ENCODE assay signal across 9 cellular contexts in the genomic region with DNA sequence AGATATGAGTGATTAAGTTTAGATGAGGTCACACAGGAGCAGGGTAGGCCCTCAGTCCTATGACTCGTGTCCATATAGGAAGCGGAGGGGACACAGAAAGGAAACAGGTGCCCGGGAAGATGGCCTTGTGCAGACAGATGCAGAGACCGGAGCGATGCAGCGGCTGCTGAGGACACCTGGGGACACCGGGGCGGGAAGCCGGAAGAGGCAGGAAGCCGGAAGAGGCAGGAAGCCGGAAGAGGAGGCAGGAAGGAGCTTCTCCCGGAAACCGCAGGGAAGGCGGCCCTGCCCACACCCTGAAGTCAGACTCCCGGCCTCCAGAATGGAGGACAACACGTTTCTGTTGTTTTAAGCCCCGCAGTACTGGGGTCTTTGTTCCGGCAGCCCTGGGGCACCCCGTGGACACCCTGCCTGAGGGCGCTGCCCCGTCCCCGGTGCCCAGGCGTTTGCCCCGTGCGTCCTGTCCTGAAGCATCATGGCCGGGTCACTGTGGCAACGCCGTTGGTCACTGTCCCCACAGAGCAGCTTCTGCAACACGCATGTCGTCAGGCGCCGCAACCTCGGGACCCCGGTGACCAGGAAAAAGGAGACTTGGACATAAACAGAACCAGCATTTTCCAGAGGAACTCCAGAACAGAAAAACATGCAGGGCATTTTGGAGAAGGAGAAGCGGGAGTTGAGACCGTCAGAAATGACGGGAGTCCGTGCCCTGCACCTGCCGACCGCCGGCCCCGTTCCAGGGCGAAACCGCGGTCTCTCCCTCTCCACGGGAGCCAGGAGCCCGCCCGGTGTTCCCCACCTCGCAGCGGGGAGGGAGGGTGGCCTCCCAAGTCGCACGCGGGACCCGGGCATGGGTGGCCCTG.
DNase-seq lines count a peak whose midpoint lies in the region; ATAC-seq, FAIRE-seq and TF ChIP-seq lines count a peak whose summit lies in the region.
"Had no signal": no experiment of that assay in that cellular context is flagged by ENCODE, and none has a peak within 500 bp of the region (broad histone marks: within the 10 kb centered on the region; RNA-seq: fewer than 3 reads in every experiment).

No MANE protein-coding gene starts in this region.

- no peak for TF ChIP-seq CTCF in A549 (IDR thresholded peaks at IDR 0.05)
- TF ChIP-seq CTCF in mesothelial cell of epicardium (IDR thresholded peaks at IDR 0.05; ENCODE audit: unreplicated experiment): no peak

- no peaks in the 10 kb centered on the region for H3K36me3 Mint-ChIP-seq in activated T-cell treated with anti-CD3 and anti-CD28 coated beads, Interleukin-2, amount 50 U/mL, for 24 hours (ENCODE audit: low read depth)
- no peaks in the 10 kb centered on the region for H3K36me3 Mint-ChIP-seq in mesothelial cell of epicardium

- peak overlapping the region; percentile 85 for H3K27ac Mint-ChIP-seq in activated T-cell treated with anti-CD3 and anti-CD28 coated beads, Interleukin-2, amount 50 U/mL, for 24 hours
- H3K27ac Mint-ChIP-seq in mesothelial cell of epicardium: no peak overlapping the region

- TF ChIP-seq POLR2A in A549 (IDR thresholded peaks at IDR 0.05; ENCODE audit: low read length): no peak

- H3K4me1 Mint-ChIP-seq in activated T-cell treated with anti-CD3 and anti-CD28 coated beads, Interleukin-2, amount 50 U/mL, for 24 hours (ENCODE audit: low read depth): peaks cover 18% of the 10 kb centered on the region
- no peaks in the 10 kb centered on the region for H3K4me1 Mint-ChIP-seq in mesothelial cell of epicardium

- CTCF ChIA-PET in A549 (lab: Yijun Ruan, JAX): interaction anchor here (1.0 to 2.0 kb wide), 5 partner anchors 12 to 781 kb away, joined by 3 to 11 read pairs (median 6); no protein-coding TSS in a partner anchor

- H3K4me3 ChIP-seq in A549: peak overlapping the region; percentile 22; the same call in 2 of the 3 replicates
- H3K4me3 ChIP-seq: thyroid gland had no signal

- no peaks in the 10 kb centered on the region for H3K9me3 Mint-ChIP-seq in activated T-cell treated with anti-CD3 and anti-CD28 coated beads, Interleukin-2, amount 50 U/mL, for 24 hours
- no peaks in the 10 kb centered on the region for H3K9me3 Mint-ChIP-seq in mesothelial cell of epicardium

- TF ChIP-seq RAD21 in A549 (conservative IDR thresholded peaks at IDR 0.05 in 1 of 2, IDR thresholded peaks at IDR 0.05 in 1 of 2): no peak

- FAIRE-seq in A549 (lab: Jason Lieb, UNC): no peak

- WGBS in A549 (ENCODE audit: missing lambda C conversion rate): 53% methylated on average over 34 of the region's 54 CpGs

- peak in 1 of 2 experiments; percentile 62; a peak in 3 of 6 replicates for ATAC-seq in A549

- peaks cover 35% of the 10 kb centered on the region for H3K27me3 Mint-ChIP-seq in activated T-cell treated with anti-CD3 and anti-CD28 coated beads, Interleukin-2, amount 50 U/mL, for 24 hours
- peaks cover 92% of the 10 kb centered on the region for H3K27me3 Mint-ChIP-seq in mesothelial cell of epicardium (ENCODE audit: low read depth)

- H3K4me1 ChIP-seq in A549: no peaks in the 10 kb centered on the region
- H3K4me1 ChIP-seq: thyroid gland had no signal

- POLR2A ChIA-PET in A549 (lab: Yijun Ruan, JAX): no interaction called here

- H3K9me3 ChIP-seq in A549: no peaks in the 10 kb centered on the region
- H3K9me3 ChIP-seq: thyroid gland had no signal

- H3K4me3 Mint-ChIP-seq in activated T-cell treated with anti-CD3 and anti-CD28 coated beads, Interleukin-2, amount 50 U/mL, for 24 hours: peak overlapping the region; percentile 75
- H3K4me3 Mint-ChIP-seq in mesothelial cell of epicardium: peak overlapping the region; percentile 46

- no peak for TF ChIP-seq EP300 in A549 (IDR thresholded peaks at IDR 0.05)

- no peak overlapping the region for H3K27ac ChIP-seq in A549
- H3K27ac ChIP-seq: thyroid gland had no signal

- in situ Hi-C loops in KBM-7 (cut with MboI; ENCODE audit: low pct_unique_long_range_greater_than_20kb, low sequenced_read_pairs): loop anchor here (25.0 kb wide), 2 partner anchors 387 to 737 kb away; no protein-coding TSS in a partner anchor
- in situ Hi-C loops in G401 (cut with HindIII; ENCODE audit: low sequenced_read_pairs): no loop called here

- DNase-seq in A549 (ENCODE audit: low read depth in 1 of 2, low spot score in 1 of 2) (no peak), KBM-7 (peak; percentile 20), mesothelial cell of epicardium (ENCODE audit: low spot score in 2 of 2, unreplicated experiment in 2 of 2) (peak in 1 of 2 experiments; percentile 35), NCI-H2029 treated with DMSO at 0.1 percent for 48 hours (lab: John Stamatoyannopoulos, UW) (no peak), glomerular visceral epithelial cell (ENCODE audit: extremely low spot score) (no peak), GM03348 (ENCODE audit: low spot score) (no peak), G401 (ENCODE audit: low spot score) (no peak)
- peak; percentile 56 for DNase-seq in activated T-cell treated with anti-CD3 and anti-CD28 coated beads, Interleukin-2, amount 50 U/mL, for 24 hours

- peak overlapping the region; percentile 59 for H3K4me2 ChIP-seq in A549

TF ChIP-seq in A549, 52 proteins besides CTCF, POLR2A, EP300 and RAD21:
- no peak for TF ChIP-seq EHMT2 (IDR thresholded peaks at IDR 0.05; ENCODE audit: low read depth)

Comparison
In these comparisons a context has a peak if more than half of its experiments do, and no peak if none do; other contexts are left out.
1. DNase-seq: peak in KBM-7 (single experiment) and activated T-cell treated with anti-CD3 and anti-CD28 coated beads, Interleukin-2, amount 50 U/mL, for 24 hours (single experiment); none in A549 (0 of 2), NCI-H2029 treated with DMSO at 0.1 percent for 48 hours (single experiment), glomerular visceral epithelial cell (single experiment), GM03348 (single experiment) and G401 (single experiment).